16 cellular contexts compared by ENCODE assay signal in the genomic region with DNA sequence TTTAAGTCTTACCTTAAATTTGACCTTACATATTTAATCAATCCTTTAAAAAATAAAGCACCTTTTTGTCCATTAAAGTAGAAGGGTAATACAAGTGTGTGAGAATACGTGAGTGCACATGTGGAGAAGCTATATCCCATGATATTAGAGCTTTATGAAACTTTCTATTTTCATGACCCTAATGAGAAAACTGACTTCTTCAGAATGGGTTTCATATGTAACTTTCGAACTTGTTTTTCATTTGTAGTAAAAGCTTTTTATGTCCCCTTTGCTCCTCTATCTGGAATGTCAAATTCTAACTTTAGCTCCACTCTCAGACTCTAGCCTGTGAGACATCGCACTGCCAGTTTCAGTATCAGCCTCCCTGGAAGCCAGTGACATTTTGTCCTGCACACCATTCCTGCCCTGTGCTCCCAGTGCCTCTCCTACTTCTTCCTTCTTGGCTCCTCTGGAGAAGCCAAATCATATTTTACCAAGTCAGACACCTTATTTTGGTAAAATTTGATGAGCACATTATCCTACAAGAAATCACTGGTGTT.
"Had no signal": no experiment of that assay in that cellular context is flagged by ENCODE, and none has a peak within 500 bp of the region (broad histone marks: within the 10 kb centered on the region; RNA-seq: fewer than 3 reads in every experiment).

No MANE protein-coding gene starts in this region.

- H3K9me3 ChIP-seq: ovary, SK-N-SH had no signal

- ATAC-seq: activated T-helper 17 cell treated with anti-CD3 and anti-CD28 coated beads, Interleukin-2, amount 50 U/mL, for 72 hours; effector memory CD8-positive, alpha-beta T cell; left colon; stimulated activated effector memory CD8-positive, alpha-beta T cell treated with anti-CD3 and anti-CD28 coated beads, Interleukin-12 subunit alpha, Interleukin-12 subunit beta, amount 100 ng/mL, for 72 hours had no signal

- H3K9me3 Mint-ChIP-seq: activated naive CD4-positive, alpha-beta T cell treated with anti-CD3 and anti-CD28 coated beads for 36 hours; activated T-helper 17 cell treated with anti-CD3 and anti-CD28 coated beads, Interleukin-2, amount 50 U/mL, for 72 hours; central memory CD8-positive, alpha-beta T cell; dendritic cell treated with granulocyte-macrophage colony-stimulating factor and Interleukin-4, amounts not matched to agents 40 ng/mL and 50 ng/mL, for 4 days; effector memory CD8-positive, alpha-beta T cell; memory B cell; stimulated activated effector memory CD8-positive, alpha-beta T cell treated with anti-CD3 and anti-CD28 coated beads, Interleukin-12 subunit alpha, Interleukin-12 subunit beta, amount 100 ng/mL, for 72 hours had no signal

- H3K27ac ChIP-seq: epithelial cell of prostate, ovary had no signal

- H3K9ac ChIP-seq: SK-N-SH had no signal

- H3K27ac Mint-ChIP-seq: activated naive CD4-positive, alpha-beta T cell treated with anti-CD3 and anti-CD28 coated beads for 36 hours; activated T-helper 17 cell treated with anti-CD3 and anti-CD28 coated beads, Interleukin-2, amount 50 U/mL, for 72 hours; dendritic cell treated with granulocyte-macrophage colony-stimulating factor and Interleukin-4, amounts not matched to agents 40 ng/mL and 50 ng/mL, for 4 days; memory B cell; stimulated activated effector memory CD8-positive, alpha-beta T cell treated with anti-CD3 and anti-CD28 coated beads, Interleukin-12 subunit alpha, Interleukin-12 subunit beta, amount 100 ng/mL, for 72 hours; type B pancreatic cell had no signal

- H3K36me3 ChIP-seq: ovary had no signal

- H3K4me3 Mint-ChIP-seq: activated naive CD4-positive, alpha-beta T cell treated with anti-CD3 and anti-CD28 coated beads for 36 hours; activated T-helper 17 cell treated with anti-CD3 and anti-CD28 coated beads, Interleukin-2, amount 50 U/mL, for 72 hours; central memory CD8-positive, alpha-beta T cell; dendritic cell treated with granulocyte-macrophage colony-stimulating factor and Interleukin-4, amounts not matched to agents 40 ng/mL and 50 ng/mL, for 4 days; effector memory CD8-positive, alpha-beta T cell; memory B cell; stimulated activated effector memory CD8-positive, alpha-beta T cell treated with anti-CD3 and anti-CD28 coated beads, Interleukin-12 subunit alpha, Interleukin-12 subunit beta, amount 100 ng/mL, for 72 hours; type B pancreatic cell had no signal

- H3K4me3 ChIP-seq: ovary, smooth muscle cell had no signal

- H3K36me3 Mint-ChIP-seq: stimulated activated effector memory CD8-positive, alpha-beta T cell treated with anti-CD3 and anti-CD28 coated beads, Interleukin-12 subunit alpha, Interleukin-12 subunit beta, amount 100 ng/mL, for 72 hours had no signal

- H3K27me3 ChIP-seq: ovary had no signal

- DNase-seq: activated CD4-positive, alpha-beta T cell treated with anti-CD3 and anti-CD28 coated beads for 48 hours; activated naive CD4-positive, alpha-beta T cell treated with anti-CD3 and anti-CD28 coated beads for 36 hours; effector memory CD8-positive, alpha-beta T cell; left colon; ovary; SK-N-SH; substantia nigra; T-helper 1 cell had no signal

- H3K27me3 Mint-ChIP-seq: activated T-helper 17 cell treated with anti-CD3 and anti-CD28 coated beads, Interleukin-2, amount 50 U/mL, for 72 hours; central memory CD8-positive, alpha-beta T cell; dendritic cell treated with granulocyte-macrophage colony-stimulating factor and Interleukin-4, amounts not matched to agents 40 ng/mL and 50 ng/mL, for 4 days; effector memory CD8-positive, alpha-beta T cell; memory B cell; type B pancreatic cell had no signal
